8 cellular contexts compared by ENCODE assay signal in genomic region chr12:47779301-47779942, GRCh38.
DNase-seq lines count a peak whose midpoint lies in the region; ATAC-seq and TF ChIP-seq lines count a peak whose summit lies in the region.

No MANE protein-coding gene starts in this region.

- no peaks in the 10 kb centered on the region for H3K9me3 Mint-ChIP-seq in central memory CD8-positive, alpha-beta T cell

- H3K4me3 ChIP-seq in AG09309 (ENCODE audit: control insufficient read depth, low read depth, low read length), result no peak overlapping the region

- peak; percentile 53 for DNase-seq in AG09309 (ENCODE audit: low read depth)
- peak; percentile 52 for DNase-seq in NCI-H2227 treated with DMSO at 0.1 percent for 48 hours (lab: John Stamatoyannopoulos, UW)
- peak; percentile 86 to 97 for DNase-seq in central memory CD8-positive, alpha-beta T cell (ENCODE audit: low spot score in 2 of 2)
- peak; percentile 79 for DNase-seq in kidney glomerular epithelial cell (lab: John Stamatoyannopoulos, UW)
- peak; percentile 94 for DNase-seq in stimulated activated CD4-positive, alpha-beta T cell treated with anti-CD3 and anti-CD28 coated beads, Interleukin-4, amount 100 ng/mL, for 24 hours

- H3K36me3 Mint-ChIP-seq in central memory CD8-positive, alpha-beta T cell (ENCODE audit: insufficient read depth), result peaks cover 6% of the 10 kb centered on the region

- ATAC-seq in GM18858 (IDR thresholded peaks at IDR 0.05; ENCODE audit: unreplicated experiment) (peak; percentile 82), HG03103 (IDR thresholded peaks at IDR 0.05; ENCODE audit: low read depth, unreplicated experiment) (peak; percentile 84)
- peak; percentile 80 to 82 for ATAC-seq in activated CD4-positive, CD25-positive, alpha-beta regulatory T cell treated with anti-CD3 and anti-CD28 coated beads, Interleukin-2, amount 50 U/mL, for 24 hours
- peak; percentile 93 for ATAC-seq in central memory CD8-positive, alpha-beta T cell (replicated peaks; ENCODE audit: extremely low read depth, poor library complexity, severe bottlenecking)

- no peak overlapping the region for H3K4me3 Mint-ChIP-seq in central memory CD8-positive, alpha-beta T cell

- H3K27me3 Mint-ChIP-seq in central memory CD8-positive, alpha-beta T cell, result no peaks in the 10 kb centered on the region

- peak; percentile 97 for TF ChIP-seq CTCF in AG09309 (IDR thresholded peaks at IDR 0.05; ENCODE audit: control insufficient read depth, insufficient read depth, low read depth, low read length, missing control alignments)

- no peak overlapping the region for H3K27ac Mint-ChIP-seq in central memory CD8-positive, alpha-beta T cell (ENCODE audit: low read depth)

- H3K4me1 Mint-ChIP-seq in central memory CD8-positive, alpha-beta T cell, result peaks cover 7% of the 10 kb centered on the region
